In genomic region chr17:81237591-81238489, GRCh38 we compare ENCODE assay signal across 8 cellular contexts. TPM values are rescaled to one million over a fixed set of nuclear protein-coding genes. Genes with fewer than 3 reads are reported as not detected.
DNase-seq lines count a peak whose midpoint lies in the region; ATAC-seq and TF ChIP-seq lines count a peak whose summit lies in the region.

No MANE protein-coding gene starts in this region.

- peaks cover 8% of the 10 kb centered on the region for H3K4me1 ChIP-seq in right cardiac atrium (ENCODE audit: control insufficient read depth, insufficient read depth, low read length)

- no peaks in the 10 kb centered on the region for H3K9me3 Mint-ChIP-seq in stimulated activated memory B cell treated with anti-CD40 and anti-IgM and Interleukin-4, amounts not matched to agents 10 μg/mL and 1 μg/mL and 100 μg/mL, for 72 hours

- H3K36me3 Mint-ChIP-seq in stimulated activated memory B cell treated with anti-CD40 and anti-IgM and Interleukin-4, amounts not matched to agents 10 μg/mL and 1 μg/mL and 100 μg/mL, for 72 hours, result peaks cover 40% of the 10 kb centered on the region

- H3K4me3 ChIP-seq in WERI-Rb-1 (ENCODE audit: low read depth, low read length) (peak overlapping the region; percentile 81), right cardiac atrium (ENCODE audit: low read length) (peak overlapping the region; percentile 79)

- intact Hi-C loops in right cardiac atrium (cut with DNase I), result no loop called here

- peak overlapping the region; percentile 92 for H3K27ac Mint-ChIP-seq in stimulated activated memory B cell treated with anti-CD40 and anti-IgM and Interleukin-4, amounts not matched to agents 10 μg/mL and 1 μg/mL and 100 μg/mL, for 72 hours

- peak overlapping the region; percentile 85 for H3K4me3 Mint-ChIP-seq in stimulated activated memory B cell treated with anti-CD40 and anti-IgM and Interleukin-4, amounts not matched to agents 10 μg/mL and 1 μg/mL and 100 μg/mL, for 72 hours

- no peaks in the 10 kb centered on the region for H3K27me3 ChIP-seq in WERI-Rb-1 (ENCODE audit: insufficient read depth, low read depth, severe bottlenecking)
- no peaks in the 10 kb centered on the region for H3K27me3 ChIP-seq in right cardiac atrium (ENCODE audit: control insufficient read depth, insufficient read depth)

- 55% methylated on average over 36 of the region's 36 CpGs for WGBS in right cardiac atrium

- H3K9me3 ChIP-seq in WERI-Rb-1 (ENCODE audit: severe bottlenecking) (no peaks in the 10 kb centered on the region), right cardiac atrium (ENCODE audit: control insufficient read depth, low read length) (no peaks in the 10 kb centered on the region)

- peaks cover 27% of the 10 kb centered on the region for H3K36me3 ChIP-seq in WERI-Rb-1

- peaks cover 68% of the 10 kb centered on the region for H3K4me1 Mint-ChIP-seq in stimulated activated memory B cell treated with anti-CD40 and anti-IgM and Interleukin-4, amounts not matched to agents 10 μg/mL and 1 μg/mL and 100 μg/mL, for 72 hours

- no peaks in the 10 kb centered on the region for H3K27me3 Mint-ChIP-seq in stimulated activated memory B cell treated with anti-CD40 and anti-IgM and Interleukin-4, amounts not matched to agents 10 μg/mL and 1 μg/mL and 100 μg/mL, for 72 hours

- ATAC-seq in right cardiac atrium (no peak), HG03469 (IDR thresholded peaks at IDR 0.05; ENCODE audit: unreplicated experiment) (no peak)
- no peak for ATAC-seq in stimulated activated memory B cell treated with anti-CD40 and anti-IgM and Interleukin-4, amounts not matched to agents 10 μg/mL and 1 μg/mL and 100 μg/mL, for 72 hours

- DNase-seq in NCI-H1105 treated with DMSO at 0.1 percent for 48 hours (lab: John Stamatoyannopoulos, UW) (peak; percentile 4), NCI-H1105 (lab: John Stamatoyannopoulos, UW) (no peak), WERI-Rb-1 (no peak), right cardiac atrium (peak; percentile 6 to 57 (median 50)), amygdala (lab: John Stamatoyannopoulos, UW) (no peak)
- no peak for DNase-seq in stimulated activated CD4-positive, alpha-beta T cell treated with anti-CD3 and anti-CD28 coated beads, Interleukin-1b, Interleukin-23, amount 100 ng/mL, for 48 hours

- H3K27ac ChIP-seq in WERI-Rb-1, result no peak overlapping the region
- no peak overlapping the region for H3K27ac ChIP-seq in right cardiac atrium (ENCODE audit: low read length)

- no peak for TF ChIP-seq CTCF in WERI-Rb-1 (IDR thresholded peaks at IDR 0.05; ENCODE audit: low read depth, low read length)

RNA-seq across cellular contexts. Expression of gene TEPSIN, which starts 1.0 kb away (rescaled TPM):
- total RNA-seq in right cardiac atrium, result 10 to 100 TPM; 12.5 to 17.7 (median 14.2) TPM
- 12.6 TPM for polyA plus RNA-seq in right cardiac atrium

RNA-seq across cellular contexts. Expression of gene NDUFAF8, which starts 1.3 kb away (rescaled TPM):
- total RNA-seq in right cardiac atrium, result 10 to 100 TPM; 51.5 to 75.4 (median 62.5) TPM
- 55.0 TPM for polyA plus RNA-seq in right cardiac atrium

RNA-seq across cellular contexts. Expression of gene CEP131, which starts 15.1 kb away (rescaled TPM):
- 1 to 10 TPM; 4.6 to 5.9 (median 5.2) TPM for total RNA-seq in right cardiac atrium
- 7.4 TPM for polyA plus RNA-seq in right cardiac atrium

RNA-seq across cellular contexts. Expression of gene SLC38A10, which starts 57.3 kb away (rescaled TPM):
- 10 to 100 TPM; 50.8 to 63.9 (median 53.5) TPM for total RNA-seq in right cardiac atrium
- 61.5 TPM for polyA plus RNA-seq in right cardiac atrium

Comparison
In these comparisons a context has a peak if more than half of its experiments do, and no peak if none do; other contexts are left out.
1. DNase-seq: peak in NCI-H1105 treated with DMSO at 0.1 percent for 48 hours (single experiment) and right cardiac atrium (3 of 3); none in NCI-H1105 (single experiment), WERI-Rb-1 (single experiment), stimulated activated CD4-positive, alpha-beta T cell treated with anti-CD3 and anti-CD28 coated beads, Interleukin-1b, Interleukin-23, amount 100 ng/mL, for 48 hours (single experiment) and amygdala (0 of 56).